Comparison of ENCODE assay signal across 19 cellular contexts in the genomic region with DNA sequence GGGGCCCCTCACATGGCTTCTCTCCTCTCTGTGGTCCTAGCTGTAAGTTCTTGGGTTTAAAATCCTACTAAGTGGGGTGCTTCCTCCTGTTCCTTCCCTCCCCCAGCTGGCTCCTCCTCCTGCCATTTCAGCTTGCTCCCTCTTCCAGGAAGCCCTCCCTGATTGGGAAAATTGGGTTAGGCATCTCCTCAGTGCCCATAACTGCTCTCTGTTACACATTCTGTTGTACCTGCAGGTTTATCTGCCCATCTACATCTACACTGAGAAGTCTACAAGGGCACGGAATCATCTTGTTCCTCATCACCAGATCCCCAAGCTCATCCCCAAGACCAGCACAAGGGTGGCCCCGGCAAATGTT. TPM values are rescaled to one million over a fixed set of nuclear protein-coding genes. Genes with fewer than 3 reads are reported as not detected.
A peak's percentile ranks its signal among the peaks of the same experiment; 100 is the strongest.
DNase-seq lines count a peak whose midpoint lies in the region; ATAC-seq and TF ChIP-seq lines count a peak whose summit lies in the region.
"Had no signal": no experiment of that assay in that cellular context is flagged by ENCODE, and none has a peak within 500 bp of the region (broad histone marks: within the 10 kb centered on the region; RNA-seq: fewer than 3 reads in every experiment).

No MANE protein-coding gene starts in this region.

- H3K9me3 Mint-ChIP-seq in activated T-cell treated with anti-CD3 and anti-CD28 coated beads, Interleukin-2, amount 50 U/mL, for 24 hours: no peaks in the 10 kb centered on the region
- no peaks in the 10 kb centered on the region for H3K9me3 Mint-ChIP-seq in dendritic cell treated with granulocyte-macrophage colony-stimulating factor and Interleukin-4, amounts not matched to agents 40 ng/mL and 50 ng/mL, for 4 days
- no peaks in the 10 kb centered on the region for H3K9me3 Mint-ChIP-seq in stimulated activated naive B cell treated with anti-CD40 and anti-IgM and Interleukin-4, amounts not matched to agents 10 μg/mL and 1 μg/mL and 100 μg/mL, for 72 hours
- H3K9me3 Mint-ChIP-seq in T-cell: no peaks in the 10 kb centered on the region
- H3K9me3 Mint-ChIP-seq: T-helper 2 cell treated with Interferon-gamma antibody and Interleukin-4, amounts not matched to agents 5 μg/mL and 100 μg/mL, for 36 hours had no signal

- CTCF ChIA-PET in T-cell (lab: Charles Lee): interaction anchor here in 1 of 2 donors (0.6 kb wide), 1 partner anchor 52 kb away, joined by 3 read pairs; no protein-coding TSS in a partner anchor

- H3K27me3 Mint-ChIP-seq in activated T-cell treated with anti-CD3 and anti-CD28 coated beads, Interleukin-2, amount 50 U/mL, for 24 hours: no peaks in the 10 kb centered on the region
- peaks cover 22% of the 10 kb centered on the region for H3K27me3 Mint-ChIP-seq in dendritic cell treated with granulocyte-macrophage colony-stimulating factor and Interleukin-4, amounts not matched to agents 40 ng/mL and 50 ng/mL, for 4 days
- no peaks in the 10 kb centered on the region for H3K27me3 Mint-ChIP-seq in stimulated activated naive B cell treated with anti-CD40 and anti-IgM and Interleukin-4, amounts not matched to agents 10 μg/mL and 1 μg/mL and 100 μg/mL, for 72 hours
- peaks cover 0 to 3% of the 10 kb centered on the region in 2 donors for H3K27me3 Mint-ChIP-seq in T-cell

- DNase-seq in activated T-cell treated with anti-CD3 and anti-CD28 coated beads, Interleukin-2, amount 50 U/mL, for 24 hours: no peak
- no peak for DNase-seq in activated T-cell treated with anti-CD3 and anti-CD28 coated beads for 4 hours
- no peak for DNase-seq in stimulated activated naive B cell treated with anti-CD40 and anti-IgM and Interleukin-4, amounts not matched to agents 10 μg/mL and 1 μg/mL and 100 μg/mL, for 72 hours
- DNase-seq in pons (ENCODE audit: low spot score): no peak
- DNase-seq in T-cell: no peak
- DNase-seq: ACHN; Caco-2; naive thymus-derived CD4-positive, alpha-beta T cell; NCI-H2029; NCI-H82; stimulated activated CD4-positive, alpha-beta T cell treated with anti-CD3 and anti-CD28 coated beads, Interleukin-4, amount 100 ng/mL, for 4 hours; stimulated activated naive CD4-positive, alpha-beta T cell had no signal

- peak overlapping the region; percentile 85 for H3K27ac ChIP-seq in OCI-LY3 (ENCODE audit: low read length)
- H3K27ac ChIP-seq: KMS-11 had no signal

- H3K4me1 ChIP-seq in OCI-LY3 (ENCODE audit: low read length): peaks cover 74% of the 10 kb centered on the region

- no peak overlapping the region for H2AFZ ChIP-seq in OCI-LY3 (ENCODE audit: low read depth, low read length)

- H3K36me3 Mint-ChIP-seq in activated T-cell treated with anti-CD3 and anti-CD28 coated beads, Interleukin-2, amount 50 U/mL, for 24 hours (ENCODE audit: low read depth): peaks cover 81% of the 10 kb centered on the region
- peaks cover 23% of the 10 kb centered on the region for H3K36me3 Mint-ChIP-seq in dendritic cell treated with granulocyte-macrophage colony-stimulating factor and Interleukin-4, amounts not matched to agents 40 ng/mL and 50 ng/mL, for 4 days (ENCODE audit: low read depth)
- peaks cover 75 to 83% of the 10 kb centered on the region in 2 donors for H3K36me3 Mint-ChIP-seq in stimulated activated naive B cell treated with anti-CD40 and anti-IgM and Interleukin-4, amounts not matched to agents 10 μg/mL and 1 μg/mL and 100 μg/mL, for 72 hours
- no peaks in the 10 kb centered on the region for H3K36me3 Mint-ChIP-seq in T-cell

- ATAC-seq in stimulated activated naive B cell treated with anti-CD40 and anti-IgM and Interleukin-4, amounts not matched to agents 10 μg/mL and 1 μg/mL and 100 μg/mL, for 72 hours (replicated peaks): no peak
- ATAC-seq in T-cell (replicated peaks in 1 of 4): no peak
- no peak for ATAC-seq in HG03175 (IDR thresholded peaks at IDR 0.05; ENCODE audit: unreplicated experiment)
- ATAC-seq: left lung; naive thymus-derived CD4-positive, alpha-beta T cell; right cardiac atrium had no signal

- POLR2A ChIA-PET in T-cell (lab: Charles Lee): no interaction called here

- peaks cover 82% of the 10 kb centered on the region for H4K20me1 ChIP-seq in OCI-LY3 (ENCODE audit: insufficient read depth, low read length)

- intact Hi-C loops in dendritic cell treated with granulocyte-macrophage colony-stimulating factor and Interleukin-4, amounts not matched to agents 40 ng/mL and 50 ng/mL, for 4 days (cut with micrococcal nuclease): no loop called here

- H3K9ac ChIP-seq in OCI-LY3 (ENCODE audit: low read length): peak overlapping the region; percentile 99
- H3K9ac ChIP-seq: KMS-11 had no signal

- peak overlapping the region; percentile 95 for H3K4me3 Mint-ChIP-seq in activated T-cell treated with anti-CD3 and anti-CD28 coated beads, Interleukin-2, amount 50 U/mL, for 24 hours
- H3K4me3 Mint-ChIP-seq in dendritic cell treated with granulocyte-macrophage colony-stimulating factor and Interleukin-4, amounts not matched to agents 40 ng/mL and 50 ng/mL, for 4 days: peak overlapping the region; percentile 45
- H3K4me3 Mint-ChIP-seq in stimulated activated naive B cell treated with anti-CD40 and anti-IgM and Interleukin-4, amounts not matched to agents 10 μg/mL and 1 μg/mL and 100 μg/mL, for 72 hours: peak overlapping the region; percentile 91 to 94
- H3K4me3 Mint-ChIP-seq in T-cell: no peak overlapping the region
- H3K4me3 Mint-ChIP-seq: T-helper 2 cell treated with Interferon-gamma antibody and Interleukin-4, amounts not matched to agents 5 μg/mL and 100 μg/mL, for 36 hours had no signal

- H3K4me1 Mint-ChIP-seq in activated T-cell treated with anti-CD3 and anti-CD28 coated beads, Interleukin-2, amount 50 U/mL, for 24 hours (ENCODE audit: low read depth): peaks cover 76% of the 10 kb centered on the region
- peaks cover 87% of the 10 kb centered on the region for H3K4me1 Mint-ChIP-seq in dendritic cell treated with granulocyte-macrophage colony-stimulating factor and Interleukin-4, amounts not matched to agents 40 ng/mL and 50 ng/mL, for 4 days (ENCODE audit: low read depth)
- H3K4me1 Mint-ChIP-seq in stimulated activated naive B cell treated with anti-CD40 and anti-IgM and Interleukin-4, amounts not matched to agents 10 μg/mL and 1 μg/mL and 100 μg/mL, for 72 hours: peaks cover 68 to 87% of the 10 kb centered on the region in 2 donors
- peaks cover 26 to 45% (median 32%) of the 10 kb centered on the region in 3 donors for H3K4me1 Mint-ChIP-seq in T-cell

- H3K79me2 ChIP-seq in OCI-LY3 (ENCODE audit: low read length): peaks cover 98% of the 10 kb centered on the region

- no peaks in the 10 kb centered on the region for H3K9me3 ChIP-seq in OCI-LY3 (ENCODE audit: insufficient read depth, low read length)
- H3K9me3 ChIP-seq: Caco-2, left lung had no signal

- no peak for TF ChIP-seq CTCF in OCI-LY3 (IDR thresholded peaks at IDR 0.05; ENCODE audit: low read depth, low read length)

- peak overlapping the region; percentile 95 for H3K4me2 ChIP-seq in OCI-LY3 (ENCODE audit: low read length)
- H3K4me2 ChIP-seq: KMS-11 had no signal

- no peaks in the 10 kb centered on the region for H3K27me3 ChIP-seq in OCI-LY3 (ENCODE audit: low read depth, low read length)

- peaks cover 84% of the 10 kb centered on the region for H3K36me3 ChIP-seq in OCI-LY3 (replicated peaks; ENCODE audit: low read depth, low read length)
- H3K36me3 ChIP-seq: left lung had no signal

- H3K27ac Mint-ChIP-seq in activated T-cell treated with anti-CD3 and anti-CD28 coated beads, Interleukin-2, amount 50 U/mL, for 24 hours: peak overlapping the region; percentile 90
- H3K27ac Mint-ChIP-seq in dendritic cell treated with granulocyte-macrophage colony-stimulating factor and Interleukin-4, amounts not matched to agents 40 ng/mL and 50 ng/mL, for 4 days: peak overlapping the region; percentile 89
- H3K27ac Mint-ChIP-seq in stimulated activated naive B cell treated with anti-CD40 and anti-IgM and Interleukin-4, amounts not matched to agents 10 μg/mL and 1 μg/mL and 100 μg/mL, for 72 hours: peak overlapping the region; percentile 96
- peak overlapping the region in 1 of 2 donors; percentile 52 for H3K27ac Mint-ChIP-seq in T-cell
- H3K27ac Mint-ChIP-seq: T-helper 2 cell treated with Interferon-gamma antibody and Interleukin-4, amounts not matched to agents 5 μg/mL and 100 μg/mL, for 36 hours had no signal

- peak overlapping the region; percentile 95 for H3K4me3 ChIP-seq in OCI-LY3 (ENCODE audit: low read length)
- H3K4me3 ChIP-seq: left lung had no signal

RNA-seq across cellular contexts. Expression of a gene that starts 4.0 kb away (rescaled TPM):
- total RNA-seq in T-cell: 1 to 10 TPM; 2.0 to 4.7 (median 3.1) TPM

RNA-seq across cellular contexts. Expression of a gene that starts 31.2 kb away (rescaled TPM):
- total RNA-seq in T-cell: 10 to 100 TPM; 26.1 to 59.9 (median 55.3) TPM

Comparison
In these comparisons a context has a peak if more than half of its experiments do, and no peak if none do; other contexts are left out.
1. H3K4me3 Mint-ChIP-seq: peak in activated T-cell treated with anti-CD3 and anti-CD28 coated beads, Interleukin-2, amount 50 U/mL, for 24 hours (single experiment), dendritic cell treated with granulocyte-macrophage colony-stimulating factor and Interleukin-4, amounts not matched to agents 40 ng/mL and 50 ng/mL, for 4 days (single experiment) and stimulated activated naive B cell treated with anti-CD40 and anti-IgM and Interleukin-4, amounts not matched to agents 10 μg/mL and 1 μg/mL and 100 μg/mL, for 72 hours (2 of 2); none in T-cell (0 of 3).